17 cellular contexts compared by ENCODE assay signal in genomic region chr15:70761046-70761445, GRCh38. TPM values are rescaled to one million over a fixed set of nuclear protein-coding genes. Genes with fewer than 3 reads are reported as not detected.
DNase-seq lines count a peak whose midpoint lies in the region; ATAC-seq and TF ChIP-seq lines count a peak whose summit lies in the region.
"Had no signal": no experiment of that assay in that cellular context is flagged by ENCODE, and none has a peak within 500 bp of the region (broad histone marks: within the 10 kb centered on the region; RNA-seq: fewer than 3 reads in every experiment).

No MANE protein-coding gene starts in this region.

- TF ChIP-seq CTCF in fibroblast of villous mesenchyme (IDR thresholded peaks at IDR 0.05; ENCODE audit: insufficient read depth, low read depth, low read length): no peak
- no peak for TF ChIP-seq CTCF in smooth muscle cell (IDR thresholded peaks at IDR 0.05; ENCODE audit: borderline replicate concordance, insufficient read depth, poor library complexity, severe bottlenecking)

- peaks cover 73% of the 10 kb centered on the region for H3K79me2 ChIP-seq in smooth muscle cell (ENCODE audit: low read depth)

- H3K27ac ChIP-seq in smooth muscle cell (ENCODE audit: low read depth): peak overlapping the region; percentile 88
- H3K27ac ChIP-seq: 22Rv1 had no signal

- H3K4me3 ChIP-seq in fibroblast of villous mesenchyme (ENCODE audit: low read depth, low read length) (peak overlapping the region; percentile 94), smooth muscle cell (peak overlapping the region; percentile 93)

- H3F3A ChIP-seq in smooth muscle cell (ENCODE audit: low read depth): peaks cover 19% of the 10 kb centered on the region

- in situ Hi-C loops in SK-MEL-5 (cut with HindIII; ENCODE audit: low pct_unique_long_range_greater_than_20kb, low sequenced_read_pairs): no loop called here

- ATAC-seq in HG02798 (IDR thresholded peaks at IDR 0.05; ENCODE audit: poor library complexity, unreplicated experiment) (no peak), GM18498 (IDR thresholded peaks at IDR 0.05; ENCODE audit: unreplicated experiment) (no peak)
- ATAC-seq: left lung had no signal

- H3K27me3 ChIP-seq in smooth muscle cell (ENCODE audit: low read depth): no peaks in the 10 kb centered on the region

- H3K36me3 ChIP-seq in smooth muscle cell (ENCODE audit: low read depth): no peaks in the 10 kb centered on the region
- H3K36me3 ChIP-seq: left lung had no signal

- peak; percentile 18 for DNase-seq in DMS53 (lab: John Stamatoyannopoulos, UW)
- no peak for DNase-seq in DMS53 treated with DMSO at 0.1 percent for 48 hours (lab: John Stamatoyannopoulos, UW; ENCODE audit: unreplicated experiment)
- peak; percentile 29 for DNase-seq in SK-MEL-5 (ENCODE audit: low read depth, low spot score)
- peak; percentile 50 for DNase-seq in fibroblast of villous mesenchyme (ENCODE audit: low read depth)
- no peak for DNase-seq in smooth muscle cell (lab: John Stamatoyannopoulos, UW; ENCODE audit: unreplicated experiment)
- no peak for DNase-seq in NCI-H2196 treated with DMSO at 0.1 percent for 48 hours (lab: John Stamatoyannopoulos, UW; ENCODE audit: unreplicated experiment)
- DNase-seq: activated CD4-positive, alpha-beta T cell treated with anti-CD3 and anti-CD28 coated beads, Interleukin-2, amount 50 U/mL, for 1 hour; amygdala; effector CD4-positive, alpha-beta T cell; hippocampal formation; left lung; NCI-H1417 treated with DMSO at 0.1 percent for 48 hours; NCI-H510A; RPMI8226 had no signal

- whole genome bisulfite sequencing in smooth muscle cell (ENCODE audit: low lambda C conversion rate): 28% methylated on average over 2 of the region's 2 CpGs

- H2AFZ ChIP-seq in smooth muscle cell (ENCODE audit: low read depth): no peak overlapping the region

- peaks cover 65% of the 10 kb centered on the region for H4K20me1 ChIP-seq in smooth muscle cell (ENCODE audit: low read depth)

- peak overlapping the region; percentile 88 for H3K9ac ChIP-seq in smooth muscle cell (ENCODE audit: low read depth)

- peak overlapping the region; percentile 93 for H3K4me2 ChIP-seq in smooth muscle cell

- peaks cover 34% of the 10 kb centered on the region for H3K4me1 ChIP-seq in smooth muscle cell (ENCODE audit: low read depth)

- no peaks in the 10 kb centered on the region for H3K9me3 ChIP-seq in smooth muscle cell (replicated peaks; ENCODE audit: low read depth)
- H3K9me3 ChIP-seq: left lung had no signal

RNA-seq across cellular contexts. Expression of gene UACA, which starts 2.3 kb away (rescaled TPM):
- total RNA-seq in SK-MEL-5 (2014; rRNA removed; shearing (Covaris generic)): 24.4 and 27.1 TPM in 2 replicates
- 9.0 and 12.0 TPM in 2 replicates for polyA plus RNA-seq in SK-MEL-5 (2015; cell fraction: cytosol; rRNA removed)
- 88.2 and 135 TPM in 2 replicates for polyA plus RNA-seq in SK-MEL-5 (2015; cell fraction: nucleus; rRNA removed)
- total RNA-seq in fibroblast of villous mesenchyme (160 TPM in 2 replicates), smooth muscle cell (109 and 121 TPM in 2 replicates)
- polyA plus RNA-seq in smooth muscle cell: 147 and 153 TPM in 2 replicates

Comparison
In these comparisons a context has a peak if more than half of its experiments do, and no peak if none do; other contexts are left out.
1. DNase-seq: peak in DMS53 (single experiment), SK-MEL-5 (single experiment) and fibroblast of villous mesenchyme (single experiment); none in DMS53 treated with DMSO at 0.1 percent for 48 hours (single experiment), smooth muscle cell (single experiment) and NCI-H2196 treated with DMSO at 0.1 percent for 48 hours (single experiment).